1 cellular context compared by ENCODE assay signal in genomic region chr17:49553676-49554335, GRCh38.
TF ChIP-seq lines count a peak whose summit lies in the region.

No MANE protein-coding gene starts in this region.

TF ChIP-seq in HepG2, 621 proteins besides CTCF, POLR2A, EP300 and RAD21:
- TF ChIP-seq CCAR2 (optimal IDR thresholded peaks at IDR 0.05; ENCODE audit: low read depth, low read length) (no peak), CEBPG (CRISPR knock-in tag; IDR thresholded peaks at IDR 0.05) (0 out of 2 replicates have a peak, but pooled peaks have one; percentile 25)
